ENCODE assay signal across 29 cellular contexts in genomic region chr3:59818-60217, GRCh38.
"Had no signal": no experiment of that assay in that cellular context is flagged by ENCODE, and none has a peak within 500 bp of the region (broad histone marks: within the 10 kb centered on the region; RNA-seq: fewer than 3 reads in every experiment).

No MANE protein-coding gene starts in this region.

- ATAC-seq: activated CD4-positive, CD25-positive, alpha-beta regulatory T cell treated with anti-CD3 and anti-CD28 coated beads, Interleukin-2, amount 50 U/mL, for 24 hours; activated CD8-positive, alpha-beta T cell treated with anti-CD3 and anti-CD28 coated beads for 36 hours; activated T-cell treated with anti-CD3 and anti-CD28 coated beads, Interleukin-2, amount 50 U/mL, for 4 hours; activated T-helper 17 cell treated with anti-CD3 and anti-CD28 coated beads, Interleukin-2, amount 50 U/mL, for 72 hours; body of pancreas; effector memory CD8-positive, alpha-beta T cell; gastroesophageal sphincter; heart right ventricle; T-helper 17 cell had no signal

- H3K4me1 ChIP-seq: gastroesophageal sphincter, heart right ventricle had no signal

- H3K9me3 ChIP-seq: body of pancreas, esophagus squamous epithelium, gastroesophageal sphincter, heart right ventricle had no signal

- H3K27ac ChIP-seq: body of pancreas, epithelial cell of prostate, esophagus squamous epithelium, gastroesophageal sphincter, heart right ventricle, WERI-Rb-1 had no signal

- H3K36me3 ChIP-seq: esophagus squamous epithelium, gastroesophageal sphincter, heart right ventricle, WERI-Rb-1 had no signal

- H3K4me3 ChIP-seq: body of pancreas, esophagus squamous epithelium, gastroesophageal sphincter, heart right ventricle had no signal

- H3K27me3 ChIP-seq: body of pancreas, esophagus squamous epithelium, heart right ventricle had no signal

- DNase-seq: activated B cell treated with CpG ODN at 0.5 μM for 24 hours; activated CD4-positive, alpha-beta T cell treated with anti-CD3 and anti-CD28 coated beads for 48 hours; activated CD4-positive, alpha-beta T cell treated with anti-CD3 and anti-CD28 coated beads, Interleukin-2, amount 50 U/mL, for 1 hour; activated CD4-positive, alpha-beta T cell treated with anti-CD3 and anti-CD28 coated beads, Interleukin-2, amount 50 U/mL, for 48 hours; activated CD8-positive, alpha-beta memory T cell treated with anti-CD3 and anti-CD28 coated beads for 24 hours; activated CD8-positive, alpha-beta T cell treated with anti-CD3 and anti-CD28 coated beads for 36 hours; activated effector memory CD4-positive, alpha-beta T cell treated with Interleukin-2 at 50 U/mL for 16 hours; activated gamma-delta T cell treated with Interleukin-2 at 50 U/mL for 16 hours; activated naive CD4-positive, alpha-beta T cell treated with anti-CD3 and anti-CD28 coated beads, Interleukin-2, amount 50 U/mL, for 16 hours; activated naive CD4-positive, alpha-beta T cell treated with Interleukin-2 at 50 U/mL for 16 hours; activated T-cell treated with anti-CD3 and anti-CD28 coated beads, Interleukin-2, amount 50 U/mL, for 4 hours; amygdala; aorta; body of pancreas; caudate nucleus; cortex of kidney; dermis blood vessel endothelial cell; effector CD4-positive, alpha-beta T cell; effector memory CD8-positive, alpha-beta T cell; esophagus squamous epithelium; foreskin melanocyte; heart right ventricle; T-helper 17 cell; T1000; WERI-Rb-1 had no signal
